In the genomic region with DNA sequence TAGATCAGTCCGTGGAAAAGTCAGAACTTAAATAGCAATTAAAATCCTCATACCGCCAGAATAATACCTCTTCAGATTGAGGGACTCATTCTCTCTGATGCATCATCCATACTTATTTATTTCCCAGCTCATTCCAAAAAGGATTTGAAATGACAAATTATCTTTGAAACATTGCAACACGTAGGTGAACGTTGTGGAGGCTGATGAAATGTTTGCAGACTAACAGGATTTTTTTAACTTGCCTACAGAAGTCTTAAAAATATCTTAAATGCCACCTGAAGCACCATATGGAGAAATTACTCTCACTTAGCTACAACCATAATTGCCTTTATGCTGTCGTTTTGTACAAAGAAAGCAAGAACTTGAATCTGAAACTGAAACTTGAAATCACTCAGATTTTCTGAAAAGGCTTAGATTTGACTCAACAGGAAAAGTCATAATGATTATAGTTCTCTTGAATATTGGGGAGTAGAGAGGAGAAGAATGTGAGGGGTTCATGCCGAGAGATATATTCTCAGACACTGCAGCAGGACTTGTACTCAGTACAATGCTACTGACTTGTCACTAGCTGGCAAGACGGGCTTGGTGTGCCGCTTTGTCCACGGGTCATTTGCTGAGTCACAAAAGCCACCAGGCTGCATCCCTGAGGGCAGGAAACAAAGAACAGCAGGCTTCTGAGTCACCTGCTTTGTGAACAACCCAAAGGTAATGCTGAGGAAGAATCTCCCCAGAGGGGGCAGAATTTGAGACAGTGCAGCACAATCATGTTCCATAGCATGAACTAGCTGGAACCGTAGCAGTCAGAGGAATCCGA, we compare ENCODE assay signal across 1 cellular context.
A peak's percentile ranks its signal among the peaks of the same experiment; 100 is the strongest.
TF ChIP-seq lines count a peak whose summit lies in the region.

No MANE protein-coding gene starts in this region.

TF ChIP-seq in H1, 55 proteins besides CTCF, POLR2A, EP300 and RAD21:
- TF ChIP-seq CHD7 (IDR thresholded peaks at IDR 0.05; ENCODE audit: insufficient replicate concordance, low read length) (no peak), TAF7 (optimal IDR thresholded peaks at IDR 0.05; ENCODE audit: borderline replicate concordance, low read depth, low read length) (no peak), NANOG (IDR thresholded peaks at IDR 0.05; ENCODE audit: insufficient read depth, low read depth, low read length, poor library complexity, severe bottlenecking) (no peak), JUND (IDR thresholded peaks at IDR 0.05; ENCODE audit: low read length) (peak; percentile 71; the same call in 1 of the 2 replicates), MAFK (IDR thresholded peaks at IDR 0.05; ENCODE audit: low read depth, low read length) (peak; percentile 87), TBP (IDR thresholded peaks at IDR 0.05; ENCODE audit: low read depth, low read length) (no peak), TAF1 (IDR thresholded peaks at IDR 0.05; ENCODE audit: low read depth, low read length) (peak; percentile 40; the same call in 1 of the 2 replicates), CHD2 (IDR thresholded peaks at IDR 0.05; ENCODE audit: low read length) (no peak), POLR2AphosphoS5 (IDR thresholded peaks at IDR 0.05; ENCODE audit: low read depth, low read length) (no peak), SUZ12 (IDR thresholded peaks at IDR 0.05; ENCODE audit: low read length) (no peak), BACH1 (IDR thresholded peaks at IDR 0.05; ENCODE audit: low read length) (peak; percentile 96), GTF2F1 (IDR thresholded peaks at IDR 0.05; ENCODE audit: borderline replicate concordance, low read depth, low read length) (no peak), CEBPB (IDR thresholded peaks at IDR 0.05; ENCODE audit: low read depth, low read length) (no peak), TEAD4 (IDR thresholded peaks at IDR 0.05; ENCODE audit: low read depth, low read length) (no peak), TCF12 (IDR thresholded peaks at IDR 0.05; ENCODE audit: low read depth, low read length) (no peak), HDAC2 (IDR thresholded peaks at IDR 0.05; ENCODE audit: borderline replicate concordance in 1 of 2, low read depth in 2 of 2, low read length in 2 of 2) (no peak)
- TF ChIP-seq, protein P1, sequence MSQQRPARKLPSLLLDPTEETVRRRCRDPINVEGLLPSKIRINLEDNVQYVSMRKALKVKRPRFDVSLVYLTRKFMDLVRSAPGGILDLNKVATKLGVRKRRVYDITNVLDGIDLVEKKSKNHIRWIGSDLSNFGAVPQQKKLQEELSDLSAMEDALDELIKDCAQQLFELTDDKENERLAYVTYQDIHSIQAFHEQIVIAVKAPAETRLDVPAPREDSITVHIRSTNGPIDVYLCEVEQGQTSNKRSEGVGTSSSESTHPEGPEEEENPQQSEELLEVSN (IDR thresholded peaks at IDR 0.05), result no peak
TF ChIP-seq in H1: peak in this region for 4.
